In the genomic region with DNA sequence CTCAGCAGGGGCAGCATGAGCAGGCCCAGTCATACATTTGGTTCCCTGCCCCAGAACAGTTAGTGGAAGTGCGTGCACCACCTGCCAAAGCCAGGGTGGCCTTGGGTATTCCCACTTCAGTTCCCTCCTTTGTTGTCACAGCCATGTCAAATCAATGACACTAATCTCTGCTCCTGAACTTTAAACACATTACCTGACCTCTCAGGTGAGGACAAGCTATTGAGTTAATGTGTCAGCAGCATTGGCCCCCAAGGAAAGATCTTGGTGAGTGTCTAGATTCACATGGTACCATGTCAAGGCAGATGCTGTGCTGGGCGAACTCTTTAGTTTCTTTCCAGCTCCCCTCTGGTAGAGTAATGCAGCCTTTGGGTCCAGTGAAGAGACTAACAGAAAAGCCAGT, we compare ENCODE assay signal across 21 cellular contexts. TPM values are rescaled to one million over a fixed set of nuclear protein-coding genes. Genes with fewer than 3 reads are reported as not detected.
"Had no signal": no experiment of that assay in that cellular context is flagged by ENCODE, and none has a peak within 500 bp of the region (broad histone marks: within the 10 kb centered on the region; RNA-seq: fewer than 3 reads in every experiment).

No MANE protein-coding gene starts in this region.

- H3K9me3 Mint-ChIP-seq: activated naive CD8-positive, alpha-beta T cell treated with anti-CD3 and anti-CD28 coated beads, Interleukin-2, amount 10 ng/mL, durations not matched to agents 7 days and 5 days; activated T-helper 1 cell treated with anti-CD3 and anti-CD28 coated beads, Interleukin-12 subunit alpha, Interleukin-12 subunit beta, Interleukin-2, Interleukin-4 antibody, amounts not matched to agents 30 ng/mL and 10 ng/mL and 1 ng/mL, durations not matched to agents 14 hours and 24 hours and 36 hours; naive thymus-derived CD8-positive, alpha-beta T cell; stimulated activated memory B cell treated with anti-CD40 and anti-IgM and Interleukin-4, amounts not matched to agents 10 μg/mL and 1 μg/mL and 100 μg/mL, for 72 hours had no signal

- H3K4me3 Mint-ChIP-seq: activated naive CD8-positive, alpha-beta T cell treated with anti-CD3 and anti-CD28 coated beads, Interleukin-2, amount 10 ng/mL, durations not matched to agents 7 days and 5 days; activated T-helper 1 cell treated with anti-CD3 and anti-CD28 coated beads, Interleukin-12 subunit alpha, Interleukin-12 subunit beta, Interleukin-2, Interleukin-4 antibody, amounts not matched to agents 30 ng/mL and 10 ng/mL and 1 ng/mL, durations not matched to agents 14 hours and 24 hours and 36 hours; memory B cell; naive thymus-derived CD8-positive, alpha-beta T cell; stimulated activated memory B cell treated with anti-CD40 and anti-IgM and Interleukin-4, amounts not matched to agents 10 μg/mL and 1 μg/mL and 100 μg/mL, for 72 hours had no signal

- ATAC-seq: left lung; naive thymus-derived CD8-positive, alpha-beta T cell; sciatic nerve; stimulated activated memory B cell treated with anti-CD40 and anti-IgM and Interleukin-4, amounts not matched to agents 10 μg/mL and 1 μg/mL and 100 μg/mL, for 72 hours had no signal

- H3K27ac ChIP-seq: left lung, spleen, thyroid gland, WERI-Rb-1 had no signal

- H3K27me3 ChIP-seq: left lung, spleen, thyroid gland had no signal

- FAIRE-seq: endometrium, frontal cortex, keratinocyte had no signal

- DNase-seq: activated CD4-positive, alpha-beta T cell treated with anti-CD3 and anti-CD28 coated beads, Interleukin-2, amount 50 U/mL, for 48 hours; activated gamma-delta T cell treated with Interleukin-2 at 50 U/mL for 16 hours; activated naive CD8-positive, alpha-beta T cell treated with anti-CD3 and anti-CD28 coated beads, Interleukin-2, amount 10 ng/mL, durations not matched to agents 7 days and 5 days; left lung; naive thymus-derived CD8-positive, alpha-beta T cell; spleen; stimulated activated CD4-positive, alpha-beta T cell treated with anti-CD3 and anti-CD28 coated beads, Interleukin-4, amount 100 ng/mL, for 4 hours; T-helper 2 cell; thyroid gland; WERI-Rb-1 had no signal

- H3K9me3 ChIP-seq: left lung, thyroid gland had no signal

- H3K27me3 Mint-ChIP-seq: activated naive CD8-positive, alpha-beta T cell treated with anti-CD3 and anti-CD28 coated beads, Interleukin-2, amount 10 ng/mL, durations not matched to agents 7 days and 5 days; stimulated activated memory B cell treated with anti-CD40 and anti-IgM and Interleukin-4, amounts not matched to agents 10 μg/mL and 1 μg/mL and 100 μg/mL, for 72 hours had no signal

- H3K4me1 ChIP-seq: spleen, thyroid gland had no signal

- H3K4me3 ChIP-seq: spleen, thyroid gland had no signal

- H3K36me3 ChIP-seq: left lung, spleen, thyroid gland, WERI-Rb-1 had no signal

- H3K27ac Mint-ChIP-seq: activated naive CD8-positive, alpha-beta T cell treated with anti-CD3 and anti-CD28 coated beads, Interleukin-2, amount 10 ng/mL, durations not matched to agents 7 days and 5 days; activated T-helper 1 cell treated with anti-CD3 and anti-CD28 coated beads, Interleukin-12 subunit alpha, Interleukin-12 subunit beta, Interleukin-2, Interleukin-4 antibody, amounts not matched to agents 30 ng/mL and 10 ng/mL and 1 ng/mL, durations not matched to agents 14 hours and 24 hours and 36 hours; memory B cell; stimulated activated memory B cell treated with anti-CD40 and anti-IgM and Interleukin-4, amounts not matched to agents 10 μg/mL and 1 μg/mL and 100 μg/mL, for 72 hours had no signal

RNA-seq across cellular contexts. Expression of a gene that starts 2.1 kb away (rescaled TPM):
- total RNA-seq: activated naive CD8-positive, alpha-beta T cell treated with anti-CD3 and anti-CD28 coated beads, Interleukin-2, amount 10 ng/mL, durations not matched to agents 7 days and 5 days; activated T-helper 1 cell treated with anti-CD3 and anti-CD28 coated beads, Interleukin-12 subunit alpha, Interleukin-12 subunit beta, Interleukin-2, Interleukin-4 antibody, amounts not matched to agents 30 ng/mL and 10 ng/mL and 1 ng/mL, durations not matched to agents 14 hours and 24 hours and 36 hours; osteocyte; pulmonary artery endothelial cell; spleen had no signal

RNA-seq across cellular contexts. Expression of a gene that starts 57.4 kb away (rescaled TPM):
- total RNA-seq: activated naive CD8-positive, alpha-beta T cell treated with anti-CD3 and anti-CD28 coated beads, Interleukin-2, amount 10 ng/mL, durations not matched to agents 7 days and 5 days; activated T-helper 1 cell treated with anti-CD3 and anti-CD28 coated beads, Interleukin-12 subunit alpha, Interleukin-12 subunit beta, Interleukin-2, Interleukin-4 antibody, amounts not matched to agents 30 ng/mL and 10 ng/mL and 1 ng/mL, durations not matched to agents 14 hours and 24 hours and 36 hours; frontal cortex; mononuclear cell; naive thymus-derived CD8-positive, alpha-beta T cell; osteocyte; pulmonary artery endothelial cell; sciatic nerve; spleen; subcutaneous adipose tissue; thyroid gland had no signal
- polyA plus RNA-seq: keratinocyte; naive thymus-derived CD8-positive, alpha-beta T cell; spleen had no signal
